ENCODE assay signal across 13 cellular contexts in genomic region chr5:168683247-168683926, GRCh38.
DNase-seq lines count a peak whose midpoint lies in the region; ATAC-seq lines count a peak whose summit lies in the region.
"Had no signal": no experiment of that assay in that cellular context is flagged by ENCODE, and none has a peak within 500 bp of the region (broad histone marks: within the 10 kb centered on the region; RNA-seq: fewer than 3 reads in every experiment).

No MANE protein-coding gene starts in this region.

- H3K4me3 Mint-ChIP-seq in T-helper 17 cell: peak overlapping the region; percentile 47
- H3K4me3 Mint-ChIP-seq in naive thymus-derived CD8-positive, alpha-beta T cell: peak overlapping the region; percentile 58 to 83 (median 71)

- H3K9me3 ChIP-seq in BLaER1 treated with 17β-estradiol and CSF1 and Interleukin-3, amounts not matched to agents 10 nM and 100 nM (replicated peaks in 1 of 11): no peaks in the 10 kb centered on the region
- no peaks in the 10 kb centered on the region for H3K9me3 ChIP-seq in T-helper 17 cell (ENCODE audit: control insufficient read depth, low read length, poor library complexity, severe bottlenecking)
- H3K9me3 ChIP-seq: transverse colon had no signal

- H3K4me1 ChIP-seq in BLaER1 treated with 17β-estradiol and CSF1 and Interleukin-3, amounts not matched to agents 10 nM and 100 nM: peaks cover 0 to 11% (median 6%) of the 10 kb centered on the region in 10 experiments; a peak in 9 of 20 replicates

- H3K27ac ChIP-seq in BLaER1 treated with 17β-estradiol and CSF1 and Interleukin-3, amounts not matched to agents 10 nM and 100 nM: no peak overlapping the region
- H3K27ac ChIP-seq: transverse colon had no signal

- H3K27me3 ChIP-seq in BLaER1 treated with 17β-estradiol and CSF1 and Interleukin-3, amounts not matched to agents 10 nM and 100 nM: no peaks in the 10 kb centered on the region
- H3K27me3 ChIP-seq: transverse colon had no signal

- H3K9ac ChIP-seq in BLaER1 treated with 17β-estradiol and CSF1 and Interleukin-3, amounts not matched to agents 10 nM and 100 nM: no peak overlapping the region

- H3K27me3 Mint-ChIP-seq in T-helper 17 cell: no peaks in the 10 kb centered on the region
- no peaks in the 10 kb centered on the region for H3K27me3 Mint-ChIP-seq in naive thymus-derived CD8-positive, alpha-beta T cell

- peaks cover 10% of the 10 kb centered on the region for H3K4me1 Mint-ChIP-seq in T-helper 17 cell
- peaks cover 4 to 17% (median 7%) of the 10 kb centered on the region in 4 donors for H3K4me1 Mint-ChIP-seq in naive thymus-derived CD8-positive, alpha-beta T cell

- H3K9me3 Mint-ChIP-seq in naive thymus-derived CD8-positive, alpha-beta T cell: no peaks in the 10 kb centered on the region

- no peaks in the 10 kb centered on the region for H4K20me1 ChIP-seq in BLaER1 treated with 17β-estradiol and CSF1 and Interleukin-3, amounts not matched to agents 10 nM and 100 nM

- peak overlapping the region in 7 of 11 experiments; percentile 9 to 56 (median 33); a peak in 8 of 22 replicates for H3K4me2 ChIP-seq in BLaER1 treated with 17β-estradiol and CSF1 and Interleukin-3, amounts not matched to agents 10 nM and 100 nM

- no peak overlapping the region for H3K4me3 ChIP-seq in BLaER1 treated with 17β-estradiol and CSF1 and Interleukin-3, amounts not matched to agents 10 nM and 100 nM
- H3K4me3 ChIP-seq: transverse colon had no signal

- POLR2A ChIA-PET in naive thymus-derived CD8-positive, alpha-beta T cell (lab: Charles Lee): interaction anchor here (1.1 kb wide), 1 partner anchor 104 kb away, joined by 3 read pairs; the partner anchor contains the start of gene PANK3

- H3K36me3 ChIP-seq in BLaER1 treated with 17β-estradiol and CSF1 and Interleukin-3, amounts not matched to agents 10 nM and 100 nM: no peaks in the 10 kb centered on the region
- H3K36me3 ChIP-seq: transverse colon had no signal

- H3K27ac Mint-ChIP-seq in T-helper 17 cell: peak overlapping the region; percentile 63
- peak overlapping the region; percentile 66 to 95 (median 84) for H3K27ac Mint-ChIP-seq in naive thymus-derived CD8-positive, alpha-beta T cell

- no peaks in the 10 kb centered on the region for H3K36me3 Mint-ChIP-seq in T-helper 17 cell (ENCODE audit: low read depth)
- H3K36me3 Mint-ChIP-seq in naive thymus-derived CD8-positive, alpha-beta T cell: no peaks in the 10 kb centered on the region

- ATAC-seq in T-helper 17 cell (peak; percentile 56), HG03135 (IDR thresholded peaks at IDR 0.05; ENCODE audit: unreplicated experiment) (no peak), GM19023 (IDR thresholded peaks at IDR 0.05; ENCODE audit: unreplicated experiment) (no peak), GM21825 (IDR thresholded peaks at IDR 0.05; ENCODE audit: unreplicated experiment) (no peak)
- ATAC-seq in naive thymus-derived CD8-positive, alpha-beta T cell: peak; percentile 88 to 90

- DNase-seq in T-helper 17 cell (no peak), activated T-helper 1 cell treated with Interleukin-2 at 50 U/mL for 16 hours (ENCODE audit: low read depth) (peak; percentile 4), germinal center (ENCODE audit: low spot score) (no peak)
- DNase-seq in naive thymus-derived CD8-positive, alpha-beta T cell: peak in 8 of 10 donors; percentile 3 to 75 (median 34)
- DNase-seq: amygdala; HCEC 1CT; NCI-H1105; NK-92 treated with Interleukin-12 subunit alpha and Interleukin-12 subunit beta, amount 100 ng/mL, for 24 hours; transverse colon had no signal

Comparison
In these comparisons a context has a peak if more than half of its experiments do, and no peak if none do; other contexts are left out.
1. ATAC-seq: peak in T-helper 17 cell (single experiment) and naive thymus-derived CD8-positive, alpha-beta T cell (2 of 2); none in HG03135 (single experiment), GM19023 (single experiment) and GM21825 (single experiment).
2. DNase-seq: peak in activated T-helper 1 cell treated with Interleukin-2 at 50 U/mL for 16 hours (single experiment) and naive thymus-derived CD8-positive, alpha-beta T cell (8 of 10); none in T-helper 17 cell (0 of 3) and germinal center (single experiment).